Comparison of ENCODE assay signal across 8 cellular contexts in genomic region chr1:18922848-18923475, GRCh38. TPM values are rescaled to one million over a fixed set of nuclear protein-coding genes. Genes with fewer than 3 reads are reported as not detected.
A peak's percentile ranks its signal among the peaks of the same experiment; 100 is the strongest.
DNase-seq lines count a peak whose midpoint lies in the region; ATAC-seq and TF ChIP-seq lines count a peak whose summit lies in the region.

No MANE protein-coding gene starts in this region.

- no peaks in the 10 kb centered on the region for H3K27me3 Mint-ChIP-seq in T-helper 2 cell treated with Interferon-gamma antibody and Interleukin-4, amounts not matched to agents 5 μg/mL and 100 μg/mL, for 36 hours (ENCODE audit: low read depth)

- H3K36me3 ChIP-seq in mucosa of rectum (ENCODE audit: control insufficient read depth in 2 of 2, insufficient read depth in 2 of 2, low read length in 2 of 2), result peaks cover 5 to 8% of the 10 kb centered on the region in 2 donors
- peaks cover 7% of the 10 kb centered on the region for H3K36me3 ChIP-seq in upper lobe of right lung

- H3K4me1 Mint-ChIP-seq in T-helper 2 cell treated with Interferon-gamma antibody and Interleukin-4, amounts not matched to agents 5 μg/mL and 100 μg/mL, for 36 hours (ENCODE audit: low read depth), result peaks cover 40% of the 10 kb centered on the region

- H3K27ac ChIP-seq in caudate nucleus (ENCODE audit: low read depth, low read length), result peak overlapping the region; percentile 98
- H3K27ac ChIP-seq in mucosa of rectum (ENCODE audit: low read depth in 2 of 2, low read length in 2 of 2), result peak overlapping the region; percentile 76 to 77
- peak overlapping the region; percentile 78 for H3K27ac ChIP-seq in upper lobe of right lung

- peaks cover 4% of the 10 kb centered on the region for H3K9me3 Mint-ChIP-seq in T-helper 2 cell treated with Interferon-gamma antibody and Interleukin-4, amounts not matched to agents 5 μg/mL and 100 μg/mL, for 36 hours

- H3K9ac ChIP-seq in mucosa of rectum (ENCODE audit: low read depth in 1 of 2, low read length in 2 of 2), result peak overlapping the region in 1 of 2 donors; percentile 60

- DNase-seq in T-helper 2 cell treated with Interferon-gamma antibody and Interleukin-4, amounts not matched to agents 5 μg/mL and 100 μg/mL, for 36 hours (ENCODE audit: low spot score), result no peak
- DNase-seq in T-helper 2 cell (no peak), caudate nucleus (lab: John Stamatoyannopoulos, UW) (peak in 1 of 61 donors; percentile 42), upper lobe of right lung (no peak)

- H3K4me3 ChIP-seq in mucosa of rectum (ENCODE audit: low read length in 2 of 2) (no peak overlapping the region), upper lobe of right lung (no peak overlapping the region)

- no peaks in the 10 kb centered on the region for H3K9me3 ChIP-seq in mucosa of rectum (ENCODE audit: control insufficient read depth in 2 of 2, low read length in 2 of 2)
- H3K9me3 ChIP-seq in upper lobe of right lung, result no peaks in the 10 kb centered on the region

- no peak overlapping the region for H3K4me3 Mint-ChIP-seq in T-helper 2 cell treated with Interferon-gamma antibody and Interleukin-4, amounts not matched to agents 5 μg/mL and 100 μg/mL, for 36 hours

- intact Hi-C loops in upper lobe of right lung (cut with DNase I), result no loop called here

- H3K27ac Mint-ChIP-seq in T-helper 2 cell treated with Interferon-gamma antibody and Interleukin-4, amounts not matched to agents 5 μg/mL and 100 μg/mL, for 36 hours, result peak overlapping the region; percentile 27

- H3K4me1 ChIP-seq in mucosa of rectum (ENCODE audit: control insufficient read depth in 2 of 2, insufficient read depth in 2 of 2, low read length in 2 of 2) (peaks cover 28 to 30% of the 10 kb centered on the region in 2 donors), upper lobe of right lung (peaks cover 53% of the 10 kb centered on the region)

- ATAC-seq in upper lobe of right lung, result no peak
- ATAC-seq in GM18873 (IDR thresholded peaks at IDR 0.05; ENCODE audit: low FRiP score, unreplicated experiment), result no peak
- ATAC-seq in GM21576 (IDR thresholded peaks at IDR 0.05; ENCODE audit: unreplicated experiment), result no peak
- no peak for ATAC-seq in GM18502 (IDR thresholded peaks at IDR 0.05; ENCODE audit: poor library complexity, unreplicated experiment)

- TF ChIP-seq CTCF in upper lobe of right lung (IDR thresholded peaks at IDR 0.05), result no peak

- H3K27me3 ChIP-seq in mucosa of rectum (ENCODE audit: control insufficient read depth in 2 of 2, insufficient read depth in 2 of 2, low read length in 2 of 2), result no peaks in the 10 kb centered on the region
- H3K27me3 ChIP-seq in upper lobe of right lung, result no peaks in the 10 kb centered on the region

- peaks cover 6% of the 10 kb centered on the region for H3K36me3 Mint-ChIP-seq in T-helper 2 cell treated with Interferon-gamma antibody and Interleukin-4, amounts not matched to agents 5 μg/mL and 100 μg/mL, for 36 hours (ENCODE audit: low read depth)

RNA-seq across cellular contexts. Expression of gene ALDH4A1, which starts 20.6 kb away (rescaled TPM):
- total RNA-seq in upper lobe of right lung, result 11.8 TPM

RNA-seq across cellular contexts. Expression of gene IFFO2, which starts 33.5 kb away (rescaled TPM):
- total RNA-seq in upper lobe of right lung, result 15.4 TPM
